Comparison of ENCODE assay signal across 26 cellular contexts in genomic region chr2:78568921-78569320, GRCh38.
A peak's percentile ranks its signal among the peaks of the same experiment; 100 is the strongest.
DNase-seq lines count a peak whose midpoint lies in the region; ATAC-seq and TF ChIP-seq lines count a peak whose summit lies in the region.
"Had no signal": no experiment of that assay in that cellular context is flagged by ENCODE, and none has a peak within 500 bp of the region (broad histone marks: within the 10 kb centered on the region; RNA-seq: fewer than 3 reads in every experiment).

No MANE protein-coding gene starts in this region.

- DNase-seq in A673 (ENCODE audit: low spot score) (peak; percentile 91), Ammon's horn (ENCODE audit: low spot score) (peak; percentile 4), NCI-H2227 treated with DMSO at 0.1 percent for 48 hours (lab: John Stamatoyannopoulos, UW) (peak; percentile 85), neural progenitor cell (ENCODE audit: low spot score) (no peak), foreskin melanocyte (no peak), NOMO-1 treated with dmso at 0.1 percent for 144 hours (lab: John Stamatoyannopoulos, UW; ENCODE audit: unreplicated experiment) (no peak)
- DNase-seq: 8988T; AML-193; BE2C; C1 segment of cervical spinal cord; CD4-positive, alpha-beta memory T cell; CD4-positive, CD25-positive, alpha-beta regulatory T cell; CD8-positive, alpha-beta memory T cell; COR-L47; DMS 273 treated with DMSO at 0.1 percent for 48 hours; DMS153; DMS53; DMS79; DND-41; EL; GDM1 had no signal

- no peak overlapping the region for H3K27ac Mint-ChIP-seq in neural progenitor cell
- H3K27ac Mint-ChIP-seq: CD14-positive monocyte; CD4-positive, alpha-beta memory T cell; CD4-positive, CD25-positive, alpha-beta regulatory T cell; CD8-positive, alpha-beta memory T cell had no signal

- H3F3A ChIP-seq in neural progenitor cell (ENCODE audit: low read depth), result no peaks in the 10 kb centered on the region

- H3K79me2 ChIP-seq in neural progenitor cell (ENCODE audit: low read depth), result no peaks in the 10 kb centered on the region

- H4K20me1 ChIP-seq in neural progenitor cell (ENCODE audit: low read depth), result no peaks in the 10 kb centered on the region
- H4K20me1 ChIP-seq: BLaER1 had no signal

- peak overlapping the region; percentile 1 for H3K4me3 ChIP-seq in A673 (ENCODE audit: low read depth, low read length, poor library complexity, severe bottlenecking)
- no peak overlapping the region for H3K4me3 ChIP-seq in neural progenitor cell
- H3K4me3 ChIP-seq: BLaER1, GM12878 had no signal

- intact Hi-C loops in A673 (cut with micrococcal nuclease; ENCODE audit: unreplicated experiment), result loop anchor here (5.0 kb wide), 1 partner anchor 507 kb away; no protein-coding TSS in a partner anchor

- H3K4me1 ChIP-seq in A673 (ENCODE audit: insufficient read depth, low read length, poor library complexity, severe bottlenecking), result peaks cover 34% of the 10 kb centered on the region
- peaks cover 16% of the 10 kb centered on the region for H3K4me1 ChIP-seq in neural progenitor cell
- H3K4me1 ChIP-seq: BE2C, BLaER1 had no signal

- no peaks in the 10 kb centered on the region for H3K36me3 Mint-ChIP-seq in neural progenitor cell
- H3K36me3 Mint-ChIP-seq: CD14-positive monocyte; CD4-positive, alpha-beta memory T cell; CD4-positive, CD25-positive, alpha-beta regulatory T cell had no signal

- H3K9me3 ChIP-seq in A673 (ENCODE audit: low read depth, low read length, poor library complexity, severe bottlenecking), result no peaks in the 10 kb centered on the region
- no peaks in the 10 kb centered on the region for H3K9me3 ChIP-seq in neural progenitor cell (ENCODE audit: low read depth)
- H3K9me3 ChIP-seq: BE2C, BLaER1 had no signal

- no peaks in the 10 kb centered on the region for H3K27me3 Mint-ChIP-seq in neural progenitor cell (ENCODE audit: insufficient read depth, low read depth)
- H3K27me3 Mint-ChIP-seq: CD4-positive, alpha-beta memory T cell; CD4-positive, CD25-positive, alpha-beta regulatory T cell; CD8-positive, alpha-beta memory T cell had no signal

- no peaks in the 10 kb centered on the region for H3K9me3 Mint-ChIP-seq in neural progenitor cell

- H2AFZ ChIP-seq in neural progenitor cell (replicated peaks), result no peak overlapping the region

- H3K36me3 ChIP-seq in A673 (ENCODE audit: insufficient read depth, low read length, poor library complexity, severe bottlenecking) (no peaks in the 10 kb centered on the region), neural progenitor cell (no peaks in the 10 kb centered on the region)
- H3K36me3 ChIP-seq: BE2C, BLaER1 had no signal

- no peak overlapping the region for H3K4me2 ChIP-seq in neural progenitor cell
- H3K4me2 ChIP-seq: BLaER1 had no signal

- BruUV-seq in A673 (replicated peaks; lab: Mats Ljungman, UMichigan), result no TSS peak

- no peaks in the 10 kb centered on the region for H3K27me3 ChIP-seq in A673 (replicated peaks; ENCODE audit: insufficient read depth, low read depth, low read length, poor library complexity)
- H3K27me3 ChIP-seq in neural progenitor cell, result no peaks in the 10 kb centered on the region
- H3K27me3 ChIP-seq: BE2C, BLaER1 had no signal

- CTCF ChIA-PET in A673 (lab: Charles Lee), result no interaction called here

- POLR2A ChIA-PET in A673 (lab: Charles Lee; ENCODE audit: low non-redundant PET), result no interaction called here

- H3K4me3 Mint-ChIP-seq in neural progenitor cell, result no peak overlapping the region
- H3K4me3 Mint-ChIP-seq: CD14-positive monocyte; CD4-positive, alpha-beta memory T cell; CD4-positive, CD25-positive, alpha-beta regulatory T cell; CD8-positive, alpha-beta memory T cell had no signal

- no peaks in the 10 kb centered on the region for H3K4me1 Mint-ChIP-seq in neural progenitor cell
- H3K4me1 Mint-ChIP-seq: CD14-positive monocyte; CD4-positive, alpha-beta memory T cell; CD4-positive, CD25-positive, alpha-beta regulatory T cell; CD8-positive, alpha-beta memory T cell had no signal

- no peak overlapping the region for H3K9ac ChIP-seq in neural progenitor cell
- H3K9ac ChIP-seq: BLaER1 had no signal

- ATAC-seq in GM21526 (IDR thresholded peaks at IDR 0.05; ENCODE audit: low FRiP score, unreplicated experiment) (no peak), GM21381 (IDR thresholded peaks at IDR 0.05; ENCODE audit: unreplicated experiment) (no peak)
- ATAC-seq: GM12878 had no signal

- H3K27ac ChIP-seq in A673 (ENCODE audit: low read depth, low read length, poor library complexity, severe bottlenecking) (peak overlapping the region; percentile 52), neural progenitor cell (peak overlapping the region; percentile 29)
- H3K27ac ChIP-seq: BLaER1 had no signal

- TF ChIP-seq CTCF in A673 (conservative IDR thresholded peaks at IDR 0.05; ENCODE audit: low read depth, low read length) (no peak), neural progenitor cell (IDR thresholded peaks at IDR 0.05) (no peak)

Comparison
In these comparisons a context has a peak if more than half of its experiments do, and no peak if none do; other contexts are left out.
1. DNase-seq: peak in A673 (single experiment), Ammon's horn (single experiment) and NCI-H2227 treated with DMSO at 0.1 percent for 48 hours (single experiment); none in neural progenitor cell (single experiment), foreskin melanocyte (single experiment) and NOMO-1 treated with dmso at 0.1 percent for 144 hours (single experiment).